In the genomic region with DNA sequence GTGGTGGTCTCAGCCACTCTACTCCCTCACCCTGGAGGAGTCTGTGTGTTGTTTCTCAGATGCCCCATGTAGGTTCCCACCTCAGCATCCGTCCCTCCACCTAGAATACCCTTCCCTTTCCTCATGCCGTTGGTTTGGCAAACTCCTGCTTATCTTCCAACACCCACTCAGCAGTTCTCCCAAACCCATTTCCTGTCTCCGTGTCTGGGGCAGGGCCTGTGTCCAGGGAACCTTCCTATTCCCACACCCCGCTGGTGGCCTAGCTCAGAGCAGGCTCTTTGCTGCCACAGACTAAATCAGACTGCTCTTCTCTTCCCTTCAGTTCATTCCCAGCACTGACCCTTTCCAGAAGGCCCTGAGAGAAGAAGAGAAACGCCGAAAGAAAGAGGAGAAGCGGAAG, we compare ENCODE assay signal across 13 cellular contexts. TPM values are rescaled to one million over a fixed set of nuclear protein-coding genes. Genes with fewer than 3 reads are reported as not detected.
A peak's percentile ranks its signal among the peaks of the same experiment; 100 is the strongest.
DNase-seq lines count a peak whose midpoint lies in the region; ATAC-seq and TF ChIP-seq lines count a peak whose summit lies in the region.
"Had no signal": no experiment of that assay in that cellular context is flagged by ENCODE, and none has a peak within 500 bp of the region (broad histone marks: within the 10 kb centered on the region; RNA-seq: fewer than 3 reads in every experiment).

No MANE protein-coding gene starts in this region.

- H3K9me3 ChIP-seq in heart right ventricle (no peaks in the 10 kb centered on the region), mucosa of stomach (ENCODE audit: control insufficient read depth, low read length) (no peaks in the 10 kb centered on the region), esophagus squamous epithelium (no peaks in the 10 kb centered on the region)

- WGBS in heart right ventricle, 2 donors, result 49 to 54% methylated on average over 7 of the region's 7 CpGs
- WGBS in esophagus squamous epithelium, 2 donors, result 55 to 69% methylated on average over 4 to 5 of the region's 7 CpGs

- ATAC-seq in heart right ventricle (peak in 4 of 8 donors; percentile 30 to 50 (median 36)), Right ventricle myocardium superior (ENCODE audit: poor library complexity) (no peak), HG03521 (IDR thresholded peaks at IDR 0.05; ENCODE audit: unreplicated experiment) (no peak), foreskin keratinocyte (no peak)
- no peak for ATAC-seq in central memory CD8-positive, alpha-beta T cell (replicated peaks; ENCODE audit: extremely low read depth, poor library complexity, severe bottlenecking)

- peaks cover 22% of the 10 kb centered on the region for H3K4me1 Mint-ChIP-seq in central memory CD8-positive, alpha-beta T cell

- H3K4me3 ChIP-seq in heart right ventricle (no peak overlapping the region), mucosa of stomach (ENCODE audit: low read length) (no peak overlapping the region), esophagus squamous epithelium (no peak overlapping the region)
- H3K4me3 ChIP-seq: SK-N-MC had no signal

- peaks cover 5% of the 10 kb centered on the region for H3K36me3 Mint-ChIP-seq in central memory CD8-positive, alpha-beta T cell (ENCODE audit: insufficient read depth)

- H3K27me3 ChIP-seq in heart right ventricle (no peaks in the 10 kb centered on the region), mucosa of stomach (ENCODE audit: control insufficient read depth, insufficient read depth, low read length) (no peaks in the 10 kb centered on the region), esophagus squamous epithelium (no peaks in the 10 kb centered on the region), foreskin keratinocyte (no peaks in the 10 kb centered on the region)

- H3K36me3 ChIP-seq in heart right ventricle (peaks cover 0 to 7% (median 0%) of the 10 kb centered on the region in 9 donors), mucosa of stomach (ENCODE audit: control insufficient read depth, insufficient read depth, low read length) (no peaks in the 10 kb centered on the region), esophagus squamous epithelium (peaks cover 0 to 11% (median 0%) of the 10 kb centered on the region in 3 donors)

- no peak for TF ChIP-seq POLR2A in esophagus squamous epithelium (IDR thresholded peaks at IDR 0.05)

- no peaks in the 10 kb centered on the region for H3K27me3 Mint-ChIP-seq in central memory CD8-positive, alpha-beta T cell

- H3K27ac ChIP-seq in heart right ventricle (peak overlapping the region in 8 of 10 donors; percentile 61 to 80 (median 74)), esophagus squamous epithelium (no peak overlapping the region), foreskin keratinocyte (no peak overlapping the region)
- H3K27ac ChIP-seq: epithelial cell of prostate, SK-N-MC had no signal

- TF ChIP-seq CTCF in heart right ventricle (IDR thresholded peaks at IDR 0.05) (no peak), esophagus squamous epithelium (IDR thresholded peaks at IDR 0.05) (no peak), foreskin keratinocyte (conservative IDR thresholded peaks at IDR 0.05) (no peak)

- DNase-seq in heart right ventricle, result no peak
- DNase-seq in Right ventricle myocardium superior, result no peak
- DNase-seq in central memory CD8-positive, alpha-beta T cell (ENCODE audit: low spot score in 2 of 2), result no peak
- DNase-seq in esophagus squamous epithelium (lab: John Stamatoyannopoulos, UW), result no peak
- no peak for DNase-seq in hippocampal formation (lab: John Stamatoyannopoulos, UW)
- DNase-seq in foreskin keratinocyte, result no peak
- DNase-seq: activated CD4-positive, alpha-beta T cell treated with anti-CD3 and anti-CD28 coated beads, Interleukin-2, amount 50 U/mL, for 48 hours; GDM1; NCI-H1436 had no signal

- H3K4me3 Mint-ChIP-seq in central memory CD8-positive, alpha-beta T cell, result no peak overlapping the region

- peak overlapping the region; percentile 47 for H3K27ac Mint-ChIP-seq in central memory CD8-positive, alpha-beta T cell (ENCODE audit: low read depth)

- H3K4me1 ChIP-seq in heart right ventricle (peaks cover 12 to 28% (median 23%) of the 10 kb centered on the region in 9 donors), mucosa of stomach (ENCODE audit: control insufficient read depth, insufficient read depth, low read length) (peaks cover 52% of the 10 kb centered on the region), esophagus squamous epithelium (peaks cover 8 to 35% (median 10%) of the 10 kb centered on the region in 3 donors), foreskin keratinocyte (peaks cover 4% of the 10 kb centered on the region)

- peak overlapping the region; percentile 54 for H3K9ac ChIP-seq in mucosa of stomach (ENCODE audit: low read length)

- intact Hi-C loops in heart right ventricle (cut with DNase I) (loop anchor here in 4 of 10 donors (2.0 to 10.0 kb wide), 3 partner anchors 115 to 131 kb away; a partner anchor contains a TSS), Right ventricle myocardium superior (cut with DNase I) (no loop called here), esophagus squamous epithelium (cut with DNase I) (no loop called here)

- H3K9me3 Mint-ChIP-seq in central memory CD8-positive, alpha-beta T cell, result no peaks in the 10 kb centered on the region

RNA-seq across cellular contexts. Expression of a gene that starts 7.5 kb away (rescaled TPM):
- total RNA-seq in heart right ventricle, result 10 to 100 TPM; 57.1 to 94.3 (median 75.8) TPM
- polyA plus RNA-seq in heart right ventricle, result 10 to 100 TPM; 37.5 to 52.3 TPM
- 75.2 TPM for total RNA-seq in Right ventricle myocardium superior
- 100 to 1,000 TPM in 2 of 4 donors, 10 to 100 TPM in 2; 72.8 to 138 (median 98.6) TPM for total RNA-seq in esophagus squamous epithelium
- 82.0 and 83.0 TPM in 2 replicates for total RNA-seq in foreskin keratinocyte
- polyA plus RNA-seq in foreskin keratinocyte, result 57.6 and 62.4 TPM in 2 replicates

RNA-seq across cellular contexts. Expression of a gene that starts 24.9 kb away (rescaled TPM):
- total RNA-seq in heart right ventricle (1 to 10 TPM; 2.6 to 7.3 (median 4.0) TPM), Right ventricle myocardium superior (4.0 TPM), esophagus squamous epithelium (1 to 10 TPM; 5.1 to 9.0 (median 7.2) TPM), foreskin keratinocyte (10.6 and 11.9 TPM in 2 replicates)
- polyA plus RNA-seq in heart right ventricle (1 to 10 TPM; 1.2 to 1.8 TPM), foreskin keratinocyte (6.1 and 7.3 TPM in 2 replicates)

Comparison
In these comparisons a context has a peak if more than half of its experiments do, and no peak if none do; other contexts are left out.
1. H3K27ac ChIP-seq: peak in heart right ventricle (8 of 10); none in esophagus squamous epithelium (0 of 4) and foreskin keratinocyte (single experiment).